ENCODE assay signal across 1 cellular context in genomic region chr6:31978831-31979230, GRCh38.
TF ChIP-seq lines count a peak whose summit lies in the region.

No MANE protein-coding gene starts in this region.

TF ChIP-seq in H1, 55 proteins besides CTCF, POLR2A, EP300 and RAD21:
- no peak for TF ChIP-seq HDAC2 (IDR thresholded peaks at IDR 0.05; ENCODE audit: borderline replicate concordance in 1 of 2, low read depth in 2 of 2, low read length in 2 of 2)
- no peak for TF ChIP-seq MAFK (IDR thresholded peaks at IDR 0.05; ENCODE audit: low read depth, low read length)
- no peak for TF ChIP-seq SAP30 (IDR thresholded peaks at IDR 0.05; ENCODE audit: insufficient read depth, insufficient replicate concordance, low read length)
- TF ChIP-seq SP1 (IDR thresholded peaks at IDR 0.05; ENCODE audit: low read depth, low read length) = no peak
- no peak for TF ChIP-seq TAF1 (IDR thresholded peaks at IDR 0.05; ENCODE audit: low read depth, low read length)
